1 cellular context compared by ENCODE assay signal in the genomic region with DNA sequence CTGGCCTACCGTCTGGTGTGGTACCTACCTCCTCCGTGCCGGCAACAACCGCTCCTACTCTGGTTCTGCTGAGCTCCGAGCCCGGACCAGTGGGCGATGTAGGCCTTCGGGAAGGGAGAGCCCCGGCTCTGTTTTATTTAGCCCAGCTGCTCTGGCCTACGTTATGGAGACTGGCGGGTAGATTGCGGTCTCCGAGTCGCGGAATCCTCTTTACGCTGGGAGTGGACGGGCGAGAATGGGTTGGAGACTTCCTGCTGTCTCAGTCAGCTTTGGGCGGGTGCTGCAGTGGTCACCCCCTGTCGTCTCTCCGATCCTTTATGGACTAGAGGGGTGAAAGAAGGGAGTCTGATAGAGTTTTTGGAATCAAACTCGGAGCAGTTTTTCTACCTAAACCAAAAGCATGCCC.
A peak's percentile ranks its signal among the peaks of the same experiment; 100 is the strongest.
TF ChIP-seq lines count a peak whose summit lies in the region.

No MANE protein-coding gene starts in this region.

TF ChIP-seq in H1, 55 proteins besides CTCF, POLR2A, EP300 and RAD21:
- TF ChIP-seq, protein P1, sequence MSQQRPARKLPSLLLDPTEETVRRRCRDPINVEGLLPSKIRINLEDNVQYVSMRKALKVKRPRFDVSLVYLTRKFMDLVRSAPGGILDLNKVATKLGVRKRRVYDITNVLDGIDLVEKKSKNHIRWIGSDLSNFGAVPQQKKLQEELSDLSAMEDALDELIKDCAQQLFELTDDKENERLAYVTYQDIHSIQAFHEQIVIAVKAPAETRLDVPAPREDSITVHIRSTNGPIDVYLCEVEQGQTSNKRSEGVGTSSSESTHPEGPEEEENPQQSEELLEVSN (IDR thresholded peaks at IDR 0.05): no peak
- TF ChIP-seq HDAC6 (IDR thresholded peaks at IDR 0.05; ENCODE audit: low read depth, low read length): no peak
- TF ChIP-seq SIX5 (IDR thresholded peaks at IDR 0.05; ENCODE audit: low read depth, low read length): no peak
- TF ChIP-seq ASH2L (IDR thresholded peaks at IDR 0.05; ENCODE audit: low read length): no peak
- TF ChIP-seq, protein P2, sequence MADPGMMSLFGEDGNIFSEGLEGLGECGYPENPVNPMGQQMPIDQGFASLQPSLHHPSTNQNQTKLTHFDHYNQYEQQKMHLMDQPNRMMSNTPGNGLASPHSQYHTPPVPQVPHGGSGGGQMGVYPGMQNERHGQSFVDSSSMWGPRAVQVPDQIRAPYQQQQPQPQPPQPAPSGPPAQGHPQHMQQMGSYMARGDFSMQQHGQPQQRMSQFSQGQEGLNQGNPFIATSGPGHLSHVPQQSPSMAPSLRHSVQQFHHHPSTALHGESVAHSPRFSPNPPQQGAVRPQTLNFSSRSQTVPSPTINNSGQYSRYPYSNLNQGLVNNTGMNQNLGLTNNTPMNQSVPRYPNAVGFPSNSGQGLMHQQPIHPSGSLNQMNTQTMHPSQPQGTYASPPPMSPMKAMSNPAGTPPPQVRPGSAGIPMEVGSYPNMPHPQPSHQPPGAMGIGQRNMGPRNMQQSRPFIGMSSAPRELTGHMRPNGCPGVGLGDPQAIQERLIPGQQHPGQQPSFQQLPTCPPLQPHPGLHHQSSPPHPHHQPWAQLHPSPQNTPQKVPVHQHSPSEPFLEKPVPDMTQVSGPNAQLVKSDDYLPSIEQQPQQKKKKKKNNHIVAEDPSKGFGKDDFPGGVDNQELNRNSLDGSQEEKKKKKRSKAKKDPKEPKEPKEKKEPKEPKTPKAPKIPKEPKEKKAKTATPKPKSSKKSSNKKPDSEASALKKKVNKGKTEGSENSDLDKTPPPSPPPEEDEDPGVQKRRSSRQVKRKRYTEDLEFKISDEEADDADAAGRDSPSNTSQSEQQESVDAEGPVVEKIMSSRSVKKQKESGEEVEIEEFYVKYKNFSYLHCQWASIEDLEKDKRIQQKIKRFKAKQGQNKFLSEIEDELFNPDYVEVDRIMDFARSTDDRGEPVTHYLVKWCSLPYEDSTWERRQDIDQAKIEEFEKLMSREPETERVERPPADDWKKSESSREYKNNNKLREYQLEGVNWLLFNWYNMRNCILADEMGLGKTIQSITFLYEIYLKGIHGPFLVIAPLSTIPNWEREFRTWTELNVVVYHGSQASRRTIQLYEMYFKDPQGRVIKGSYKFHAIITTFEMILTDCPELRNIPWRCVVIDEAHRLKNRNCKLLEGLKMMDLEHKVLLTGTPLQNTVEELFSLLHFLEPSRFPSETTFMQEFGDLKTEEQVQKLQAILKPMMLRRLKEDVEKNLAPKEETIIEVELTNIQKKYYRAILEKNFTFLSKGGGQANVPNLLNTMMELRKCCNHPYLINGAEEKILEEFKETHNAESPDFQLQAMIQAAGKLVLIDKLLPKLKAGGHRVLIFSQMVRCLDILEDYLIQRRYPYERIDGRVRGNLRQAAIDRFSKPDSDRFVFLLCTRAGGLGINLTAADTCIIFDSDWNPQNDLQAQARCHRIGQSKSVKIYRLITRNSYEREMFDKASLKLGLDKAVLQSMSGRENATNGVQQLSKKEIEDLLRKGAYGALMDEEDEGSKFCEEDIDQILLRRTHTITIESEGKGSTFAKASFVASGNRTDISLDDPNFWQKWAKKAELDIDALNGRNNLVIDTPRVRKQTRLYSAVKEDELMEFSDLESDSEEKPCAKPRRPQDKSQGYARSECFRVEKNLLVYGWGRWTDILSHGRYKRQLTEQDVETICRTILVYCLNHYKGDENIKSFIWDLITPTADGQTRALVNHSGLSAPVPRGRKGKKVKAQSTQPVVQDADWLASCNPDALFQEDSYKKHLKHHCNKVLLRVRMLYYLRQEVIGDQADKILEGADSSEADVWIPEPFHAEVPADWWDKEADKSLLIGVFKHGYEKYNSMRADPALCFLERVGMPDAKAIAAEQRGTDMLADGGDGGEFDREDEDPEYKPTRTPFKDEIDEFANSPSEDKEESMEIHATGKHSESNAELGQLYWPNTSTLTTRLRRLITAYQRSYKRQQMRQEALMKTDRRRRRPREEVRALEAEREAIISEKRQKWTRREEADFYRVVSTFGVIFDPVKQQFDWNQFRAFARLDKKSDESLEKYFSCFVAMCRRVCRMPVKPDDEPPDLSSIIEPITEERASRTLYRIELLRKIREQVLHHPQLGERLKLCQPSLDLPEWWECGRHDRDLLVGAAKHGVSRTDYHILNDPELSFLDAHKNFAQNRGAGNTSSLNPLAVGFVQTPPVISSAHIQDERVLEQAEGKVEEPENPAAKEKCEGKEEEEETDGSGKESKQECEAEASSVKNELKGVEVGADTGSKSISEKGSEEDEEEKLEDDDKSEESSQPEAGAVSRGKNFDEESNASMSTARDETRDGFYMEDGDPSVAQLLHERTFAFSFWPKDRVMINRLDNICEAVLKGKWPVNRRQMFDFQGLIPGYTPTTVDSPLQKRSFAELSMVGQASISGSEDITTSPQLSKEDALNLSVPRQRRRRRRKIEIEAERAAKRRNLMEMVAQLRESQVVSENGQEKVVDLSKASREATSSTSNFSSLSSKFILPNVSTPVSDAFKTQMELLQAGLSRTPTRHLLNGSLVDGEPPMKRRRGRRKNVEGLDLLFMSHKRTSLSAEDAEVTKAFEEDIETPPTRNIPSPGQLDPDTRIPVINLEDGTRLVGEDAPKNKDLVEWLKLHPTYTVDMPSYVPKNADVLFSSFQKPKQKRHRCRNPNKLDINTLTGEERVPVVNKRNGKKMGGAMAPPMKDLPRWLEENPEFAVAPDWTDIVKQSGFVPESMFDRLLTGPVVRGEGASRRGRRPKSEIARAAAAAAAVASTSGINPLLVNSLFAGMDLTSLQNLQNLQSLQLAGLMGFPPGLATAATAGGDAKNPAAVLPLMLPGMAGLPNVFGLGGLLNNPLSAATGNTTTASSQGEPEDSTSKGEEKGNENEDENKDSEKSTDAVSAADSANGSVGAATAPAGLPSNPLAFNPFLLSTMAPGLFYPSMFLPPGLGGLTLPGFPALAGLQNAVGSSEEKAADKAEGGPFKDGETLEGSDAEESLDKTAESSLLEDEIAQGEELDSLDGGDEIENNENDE (IDR thresholded peaks at IDR 0.05; ENCODE audit: insufficient replicate concordance, low read length): peak; percentile 38
- peak in 1 of 2 experiments; percentile 17; a peak in 1 of 4 replicates for TF ChIP-seq SIN3A (conservative IDR thresholded peaks at IDR 0.05 in 1 of 2, IDR thresholded peaks at IDR 0.05 in 1 of 2; ENCODE audit: low read depth in 1 of 2, low read length in 2 of 2)
- no peak for TF ChIP-seq CHD2 (IDR thresholded peaks at IDR 0.05; ENCODE audit: low read length)
- TF ChIP-seq PHF8 (conservative IDR thresholded peaks at IDR 0.05; ENCODE audit: low read depth, low read length): no peak
- no peak for TF ChIP-seq JUN (IDR thresholded peaks at IDR 0.05; ENCODE audit: low read depth, low read length)
- peak; percentile 21 for TF ChIP-seq KDM4A (IDR thresholded peaks at IDR 0.05; ENCODE audit: low read depth, low read length, severe bottlenecking)
- TF ChIP-seq, protein P3, sequence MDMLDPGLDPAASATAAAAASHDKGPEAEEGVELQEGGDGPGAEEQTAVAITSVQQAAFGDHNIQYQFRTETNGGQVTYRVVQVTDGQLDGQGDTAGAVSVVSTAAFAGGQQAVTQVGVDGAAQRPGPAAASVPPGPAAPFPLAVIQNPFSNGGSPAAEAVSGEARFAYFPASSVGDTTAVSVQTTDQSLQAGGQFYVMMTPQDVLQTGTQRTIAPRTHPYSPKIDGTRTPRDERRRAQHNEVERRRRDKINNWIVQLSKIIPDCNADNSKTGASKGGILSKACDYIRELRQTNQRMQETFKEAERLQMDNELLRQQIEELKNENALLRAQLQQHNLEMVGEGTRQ (IDR thresholded peaks at IDR 0.05; ENCODE audit: low read length): no peak
